Comparison of ENCODE assay signal across 8 cellular contexts in genomic region chr10:3850999-3851937, GRCh38.
A peak's percentile ranks its signal among the peaks of the same experiment; 100 is the strongest.
DNase-seq lines count a peak whose midpoint lies in the region; ATAC-seq, FAIRE-seq and TF ChIP-seq lines count a peak whose summit lies in the region.

No MANE protein-coding gene starts in this region.

- ATAC-seq in HG02870 (IDR thresholded peaks at IDR 0.05; ENCODE audit: unreplicated experiment): peak; percentile 39
- ATAC-seq in psoas muscle: peak in 2 of 4 donors; percentile 55 to 57

- no peak for FAIRE-seq in HTR-8/SVneo (lab: Jason Lieb, UNC)

- H3K27me3 ChIP-seq in psoas muscle (ENCODE audit: insufficient read depth in 3 of 3, low read length in 2 of 3): no peaks in the 10 kb centered on the region

- TF ChIP-seq CTCF in fibroblast of mammary gland (conservative IDR thresholded peaks at IDR 0.05; ENCODE audit: control insufficient read depth, insufficient read depth, low read depth, low read length) (no peak), psoas muscle (IDR thresholded peaks at IDR 0.05) (no peak)

- H3K4me3 ChIP-seq in fibroblast of mammary gland (ENCODE audit: control insufficient read depth, low read depth, low read length): no peak overlapping the region
- H3K4me3 ChIP-seq in psoas muscle: no peak overlapping the region

- 67 to 80% (median 71%) methylated on average over 9 of the region's 9 CpGs for WGBS in psoas muscle, 3 donors

- H3K9me3 ChIP-seq in psoas muscle: no peaks in the 10 kb centered on the region

- peak overlapping the region; percentile 77 for H3K27ac ChIP-seq in psoas muscle

- intact Hi-C loops in psoas muscle (cut with DNase I): no loop called here

- peaks cover 28% of the 10 kb centered on the region for H3K4me1 ChIP-seq in psoas muscle

- DNase-seq in EH (ENCODE audit: low read depth) (peak; percentile 80), SW480 (ENCODE audit: low spot score) (peak; percentile 34), fibroblast of mammary gland (ENCODE audit: low read depth) (peak; percentile 94), psoas muscle (no peak), NCI-H1694 (lab: John Stamatoyannopoulos, UW) (no peak), T-helper 9 cell (no peak), HTR-8/SVneo (ENCODE audit: insufficient read length, low spot score) (no peak)

- no peaks in the 10 kb centered on the region for H3K36me3 ChIP-seq in psoas muscle (ENCODE audit: insufficient read depth in 1 of 2, low read depth in 1 of 2)

Comparison
In these comparisons a context has a peak if more than half of its experiments do, and no peak if none do; other contexts are left out.
1. DNase-seq: peak in EH (single experiment), SW480 (single experiment) and fibroblast of mammary gland (single experiment); none in psoas muscle (0 of 2), NCI-H1694 (single experiment), T-helper 9 cell (single experiment) and HTR-8/SVneo (single experiment).